9 cellular contexts compared by ENCODE assay signal in genomic region chr1:212699839-212700596, GRCh38. TPM values are rescaled to one million over a fixed set of nuclear protein-coding genes. Genes with fewer than 3 reads are reported as not detected.
DNase-seq lines count a peak whose midpoint lies in the region; ATAC-seq and TF ChIP-seq lines count a peak whose summit lies in the region.
"Had no signal": no experiment of that assay in that cellular context is flagged by ENCODE, and none has a peak within 500 bp of the region (broad histone marks: within the 10 kb centered on the region; RNA-seq: fewer than 3 reads in every experiment).

A gene with protein sequence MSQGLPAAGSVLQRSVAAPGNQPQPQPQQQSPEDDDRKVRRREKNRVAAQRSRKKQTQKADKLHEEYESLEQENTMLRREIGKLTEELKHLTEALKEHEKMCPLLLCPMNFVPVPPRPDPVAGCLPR (minus strand): TSS chr1:212699840. CDS start chr1:212699762, 78 bp downstream.

- peak within 1 kb of the TSS; percentile 88 for H2AFZ ChIP-seq in hepatocyte

- peaks cover 38% of the 10 kb centered on the region for H3K27me3 ChIP-seq in RWPE2 (ENCODE audit: insufficient read depth, poor library complexity, severe bottlenecking)
- peaks cover 42% of the 10 kb centered on the region for H3K27me3 ChIP-seq in hepatocyte

- peak within 1 kb of the TSS; percentile 80 for H3K4me3 ChIP-seq in GM12875 (ENCODE audit: low read depth, low read length)
- peak within 1 kb of the TSS; percentile 35 for H3K4me3 ChIP-seq in RWPE2 (ENCODE audit: severe bottlenecking)
- H3K4me3 ChIP-seq in hepatocyte = peak within 1 kb of the TSS; percentile 65
- peak within 1 kb of the TSS; percentile 39 to 60 (median 54) for H3K4me3 ChIP-seq in skin epidermis

- peak within 1 kb of the TSS; percentile 100 for H3K4me2 ChIP-seq in hepatocyte

- H3K36me3 ChIP-seq in RWPE2 (ENCODE audit: low read depth) (no peaks in the 10 kb centered on the region), hepatocyte (replicated peaks; ENCODE audit: insufficient read depth, low read depth) (no peaks in the 10 kb centered on the region)

- H3K9me2 ChIP-seq in hepatocyte (replicated peaks; ENCODE audit: insufficient read depth) = no peaks in the 10 kb centered on the region

- H3K4me1 ChIP-seq in RWPE2 (ENCODE audit: insufficient read depth, poor library complexity, severe bottlenecking) = no peaks in the 10 kb centered on the region
- peaks cover 27% of the 10 kb centered on the region for H3K4me1 ChIP-seq in hepatocyte (ENCODE audit: insufficient read depth)

- peaks cover 49% of the 10 kb centered on the region for H3K4me1 Mint-ChIP-seq in activated naive CD8-positive, alpha-beta T cell treated with anti-CD3 and anti-CD28 coated beads for 36 hours

- no peak within 1 kb of the TSS for H3K27ac ChIP-seq in RWPE2 (ENCODE audit: poor library complexity, severe bottlenecking)
- no peak within 1 kb of the TSS for H3K27ac ChIP-seq in hepatocyte
- peak within 1 kb of the TSS in 20 of 21 experiments; percentile 5 to 85 (median 58) for H3K27ac ChIP-seq in skin epidermis
- H3K27ac ChIP-seq: epithelial cell of prostate had no signal

- no peaks in the 10 kb centered on the region for H3K9me3 Mint-ChIP-seq in activated naive CD8-positive, alpha-beta T cell treated with anti-CD3 and anti-CD28 coated beads for 36 hours

- H3K27me3 Mint-ChIP-seq in activated naive CD8-positive, alpha-beta T cell treated with anti-CD3 and anti-CD28 coated beads for 36 hours = peaks cover 3% of the 10 kb centered on the region

- H3K36me3 Mint-ChIP-seq in activated naive CD8-positive, alpha-beta T cell treated with anti-CD3 and anti-CD28 coated beads for 36 hours = peaks cover 24% of the 10 kb centered on the region

- peak; percentile 29 for ATAC-seq in HG02571 (IDR thresholded peaks at IDR 0.05; ENCODE audit: unreplicated experiment)
- ATAC-seq in RWPE2 (ENCODE audit: low read depth) = no peak

- H3K9me3 ChIP-seq in RWPE2 (ENCODE audit: severe bottlenecking) (no peaks in the 10 kb centered on the region), hepatocyte (ENCODE audit: low read depth) (no peaks in the 10 kb centered on the region)

- peak within 1 kb of the TSS; percentile 90 for H3K4me3 Mint-ChIP-seq in activated naive CD8-positive, alpha-beta T cell treated with anti-CD3 and anti-CD28 coated beads for 36 hours

- H3K79me2 ChIP-seq in hepatocyte = no peaks in the 10 kb centered on the region

- peak within 1 kb of the TSS; percentile 92 for H3K27ac Mint-ChIP-seq in activated naive CD8-positive, alpha-beta T cell treated with anti-CD3 and anti-CD28 coated beads for 36 hours

- 2% methylated on average over 54 of the region's 89 CpGs for WGBS in hepatocyte (ENCODE audit: low lambda C conversion rate, missing lambda C conversion rate)

- TF ChIP-seq CTCF in GM12875 (IDR thresholded peaks at IDR 0.05; ENCODE audit: borderline replicate concordance, insufficient read depth, low read depth, low read length) (no peak), RWPE2 (IDR thresholded peaks at IDR 0.05; ENCODE audit: poor library complexity, severe bottlenecking) (no peak), hepatocyte (IDR thresholded peaks at IDR 0.05; ENCODE audit: poor library complexity) (no peak)

- DNase-seq in RWPE2 (ENCODE audit: low spot score) (no peak), hepatocyte (ENCODE audit: low spot score) (peak; percentile 20), GF-D8 (lab: John Stamatoyannopoulos, UW) (no peak), HCEC 1CT (no peak)
- DNase-seq in activated naive CD8-positive, alpha-beta T cell treated with anti-CD3 and anti-CD28 coated beads for 36 hours = peak; percentile 84

- H4K20me1 ChIP-seq in hepatocyte (ENCODE audit: insufficient read depth, poor library complexity, severe bottlenecking) = no peaks in the 10 kb centered on the region

RNA-seq across cellular contexts. Expression of the gene that starts here (rescaled TPM):
- 10 to 100 TPM; 74.7 to 77.9 TPM for total RNA-seq in activated naive CD8-positive, alpha-beta T cell treated with anti-CD3 and anti-CD28 coated beads for 36 hours
- 1.6 TPM in 1 of 2 replicates, not detected in the other for total RNA-seq in hepatocyte
- 3.2 and 3.5 TPM in 2 replicates for polyA plus RNA-seq in hepatocyte

Comparison
In these comparisons a context has a peak if more than half of its experiments do, and no peak if none do; other contexts are left out.
1. RNA of the gene that starts here (total RNA-seq): 74.7 to 77.9 TPM in activated naive CD8-positive, alpha-beta T cell treated with anti-CD3 and anti-CD28 coated beads for 36 hours; 1.6 TPM in hepatocyte; every median in the first group is over 10 times any median in the second.
2. DNase-seq: peak in activated naive CD8-positive, alpha-beta T cell treated with anti-CD3 and anti-CD28 coated beads for 36 hours (single experiment) and hepatocyte (single experiment); none in RWPE2 (single experiment), GF-D8 (single experiment) and HCEC 1CT (single experiment).
3. H3K27ac ChIP-seq: peak in skin epidermis (20 of 21); none in RWPE2 (single experiment) and hepatocyte (single experiment).
4. Peak in every context shown above with its lines, with median percentiles within 50 percentile points of each other: H3K4me3 ChIP-seq.